Comparison of ENCODE assay signal across 26 cellular contexts in the genomic region with DNA sequence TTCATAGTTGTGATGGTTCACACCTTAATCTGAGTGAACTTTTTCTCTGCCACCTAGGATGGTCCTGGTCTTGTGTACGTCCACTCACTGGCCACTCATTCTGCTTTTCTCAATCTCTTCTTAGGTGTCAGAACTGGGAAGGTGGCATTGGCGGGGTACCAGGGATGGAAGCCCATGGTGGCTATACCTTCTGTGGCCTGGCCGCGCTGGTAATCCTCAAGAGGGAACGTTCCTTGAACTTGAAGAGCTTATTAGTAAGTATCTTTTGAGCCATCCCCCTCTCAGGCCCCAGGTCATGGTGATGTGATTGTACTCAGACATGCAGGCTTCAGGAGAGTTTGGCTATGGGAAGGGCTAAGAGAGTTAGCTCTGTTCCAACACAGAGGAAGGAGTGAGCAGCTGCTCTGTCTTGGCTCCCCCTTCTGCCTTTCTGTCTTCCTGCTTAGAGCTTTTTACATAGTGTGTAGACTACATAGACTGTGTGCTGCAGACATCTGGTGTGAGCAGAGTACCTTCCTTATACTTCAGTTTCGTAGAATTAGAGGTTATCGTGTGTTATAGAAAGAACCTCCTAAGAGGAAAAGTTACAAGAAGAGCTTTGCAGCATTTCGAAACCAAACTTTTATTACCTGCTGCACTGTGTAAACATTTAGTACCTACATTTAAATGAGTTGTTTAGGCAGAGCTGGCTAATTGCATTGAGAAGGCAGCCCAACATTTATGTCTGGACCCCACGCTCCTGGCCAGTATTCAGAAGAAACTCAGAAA.
"Had no signal": no experiment of that assay in that cellular context is flagged by ENCODE, and none has a peak within 500 bp of the region (broad histone marks: within the 10 kb centered on the region; RNA-seq: fewer than 3 reads in every experiment).

No MANE protein-coding gene starts in this region.

- H3K27ac Mint-ChIP-seq: activated CD4-positive, alpha-beta T cell treated with anti-CD3 and anti-CD28 coated beads for 36 hours; activated naive CD4-positive, alpha-beta T cell treated with anti-CD3 and anti-CD28 coated beads, Interleukin-2, amount 10 ng/mL, durations not matched to agents 7 days and 5 days; activated naive CD8-positive, alpha-beta T cell treated with anti-CD3 and anti-CD28 coated beads, Interleukin-2, amount 10 ng/mL, durations not matched to agents 7 days and 5 days; activated T-cell treated with anti-CD3 and anti-CD28 coated beads, Interleukin-2, amount 50 U/mL, for 24 hours; brain; naive thymus-derived CD4-positive, alpha-beta T cell; progenitor cell of endocrine pancreas; stimulated activated effector memory CD8-positive, alpha-beta T cell treated with anti-CD3 and anti-CD28 coated beads, Interleukin-12 subunit alpha, Interleukin-12 subunit beta, amount 100 ng/mL, for 72 hours; stimulated activated naive CD8-positive, alpha-beta T cell treated with anti-CD3 and anti-CD28 coated beads, Interleukin-15, Interleukin-2, amounts not matched to agents 100 ng/mL and 50 ng/mL, for 24 hours; T-helper 2 cell treated with Interferon-gamma antibody and Interleukin-4, amounts not matched to agents 5 μg/mL and 100 μg/mL, for 36 hours had no signal

- H3K4me1 Mint-ChIP-seq: activated CD4-positive, alpha-beta T cell treated with anti-CD3 and anti-CD28 coated beads for 36 hours; brain; stimulated activated effector memory CD8-positive, alpha-beta T cell treated with anti-CD3 and anti-CD28 coated beads, Interleukin-12 subunit alpha, Interleukin-12 subunit beta, amount 100 ng/mL, for 72 hours had no signal

- H3K4me1 ChIP-seq: ascending aorta, colonic mucosa, sigmoid colon had no signal

- H3K9me3 ChIP-seq: ascending aorta, colonic mucosa, ovary, sigmoid colon had no signal

- H3K4me3 ChIP-seq: ascending aorta, cardiac muscle cell, colonic mucosa, dorsolateral prefrontal cortex, ovary, sigmoid colon had no signal

- H3K4me3 Mint-ChIP-seq: activated CD4-positive, alpha-beta T cell treated with anti-CD3 and anti-CD28 coated beads for 36 hours; activated naive CD4-positive, alpha-beta T cell treated with anti-CD3 and anti-CD28 coated beads, Interleukin-2, amount 10 ng/mL, durations not matched to agents 7 days and 5 days; activated naive CD8-positive, alpha-beta T cell treated with anti-CD3 and anti-CD28 coated beads, Interleukin-2, amount 10 ng/mL, durations not matched to agents 7 days and 5 days; activated T-cell treated with anti-CD3 and anti-CD28 coated beads, Interleukin-2, amount 50 U/mL, for 24 hours; brain; naive thymus-derived CD4-positive, alpha-beta T cell; stimulated activated effector memory CD8-positive, alpha-beta T cell treated with anti-CD3 and anti-CD28 coated beads, Interleukin-12 subunit alpha, Interleukin-12 subunit beta, amount 100 ng/mL, for 72 hours; stimulated activated naive CD8-positive, alpha-beta T cell treated with anti-CD3 and anti-CD28 coated beads, Interleukin-15, Interleukin-2, amounts not matched to agents 100 ng/mL and 50 ng/mL, for 24 hours; T-helper 2 cell treated with Interferon-gamma antibody and Interleukin-4, amounts not matched to agents 5 μg/mL and 100 μg/mL, for 36 hours had no signal

- DNase-seq: activated CD4-positive, alpha-beta T cell treated with anti-CD3 and anti-CD28 coated beads for 36 hours; activated CD4-positive, CD25-positive, alpha-beta regulatory T cell; activated gamma-delta T cell; activated naive CD4-positive, alpha-beta T cell treated with anti-CD3 and anti-CD28 coated beads, Interleukin-2, amount 10 ng/mL, durations not matched to agents 7 days and 5 days; activated naive CD8-positive, alpha-beta T cell treated with anti-CD3 and anti-CD28 coated beads, Interleukin-2, amount 10 ng/mL, durations not matched to agents 7 days and 5 days; activated T-cell treated with anti-CD3 and anti-CD28 coated beads, Interleukin-2, amount 50 U/mL, for 24 hours; cerebellar nuclear complex; colonic mucosa; dorsolateral prefrontal cortex; effector memory CD4-positive, alpha-beta T cell; left ventricle myocardium superior; naive thymus-derived CD4-positive, alpha-beta T cell; ovary; retina; sigmoid colon; small intestine; stimulated activated CD4-positive, alpha-beta T cell treated with anti-CD3 and anti-CD28 coated beads, Interleukin-4, amount 100 ng/mL, for 24 hours; T-helper 1 cell had no signal

- H3K27me3 ChIP-seq: ascending aorta, cardiac muscle cell, colonic mucosa, dorsolateral prefrontal cortex, ovary, sigmoid colon had no signal

- H3K36me3 ChIP-seq: colonic mucosa, ovary had no signal

- H3K9me3 Mint-ChIP-seq: activated naive CD4-positive, alpha-beta T cell treated with anti-CD3 and anti-CD28 coated beads, Interleukin-2, amount 10 ng/mL, durations not matched to agents 7 days and 5 days; activated naive CD8-positive, alpha-beta T cell treated with anti-CD3 and anti-CD28 coated beads, Interleukin-2, amount 10 ng/mL, durations not matched to agents 7 days and 5 days; activated T-cell treated with anti-CD3 and anti-CD28 coated beads, Interleukin-2, amount 50 U/mL, for 24 hours; brain; naive thymus-derived CD4-positive, alpha-beta T cell; stimulated activated effector memory CD8-positive, alpha-beta T cell treated with anti-CD3 and anti-CD28 coated beads, Interleukin-12 subunit alpha, Interleukin-12 subunit beta, amount 100 ng/mL, for 72 hours; stimulated activated naive CD8-positive, alpha-beta T cell treated with anti-CD3 and anti-CD28 coated beads, Interleukin-15, Interleukin-2, amounts not matched to agents 100 ng/mL and 50 ng/mL, for 24 hours; T-helper 2 cell treated with Interferon-gamma antibody and Interleukin-4, amounts not matched to agents 5 μg/mL and 100 μg/mL, for 36 hours had no signal

- FAIRE-seq: islet of Langerhans, small intestine had no signal

- H3K27ac ChIP-seq: ascending aorta, cardiac muscle cell, colonic mucosa, dorsolateral prefrontal cortex, ovary, sigmoid colon had no signal

- H3K27me3 Mint-ChIP-seq: activated CD4-positive, alpha-beta T cell treated with anti-CD3 and anti-CD28 coated beads for 36 hours; activated naive CD4-positive, alpha-beta T cell treated with anti-CD3 and anti-CD28 coated beads, Interleukin-2, amount 10 ng/mL, durations not matched to agents 7 days and 5 days; activated naive CD8-positive, alpha-beta T cell treated with anti-CD3 and anti-CD28 coated beads, Interleukin-2, amount 10 ng/mL, durations not matched to agents 7 days and 5 days; activated T-cell treated with anti-CD3 and anti-CD28 coated beads, Interleukin-2, amount 50 U/mL, for 24 hours; brain; naive thymus-derived CD4-positive, alpha-beta T cell; progenitor cell of endocrine pancreas; stimulated activated naive CD8-positive, alpha-beta T cell treated with anti-CD3 and anti-CD28 coated beads, Interleukin-15, Interleukin-2, amounts not matched to agents 100 ng/mL and 50 ng/mL, for 24 hours had no signal

- ATAC-seq: activated CD4-positive, alpha-beta T cell treated with anti-CD3 and anti-CD28 coated beads for 36 hours; left ventricle myocardium superior; naive thymus-derived CD4-positive, alpha-beta T cell; stimulated activated effector memory CD8-positive, alpha-beta T cell treated with anti-CD3 and anti-CD28 coated beads, Interleukin-12 subunit alpha, Interleukin-12 subunit beta, amount 100 ng/mL, for 72 hours had no signal
